11 cellular contexts compared by ENCODE assay signal in the genomic region with DNA sequence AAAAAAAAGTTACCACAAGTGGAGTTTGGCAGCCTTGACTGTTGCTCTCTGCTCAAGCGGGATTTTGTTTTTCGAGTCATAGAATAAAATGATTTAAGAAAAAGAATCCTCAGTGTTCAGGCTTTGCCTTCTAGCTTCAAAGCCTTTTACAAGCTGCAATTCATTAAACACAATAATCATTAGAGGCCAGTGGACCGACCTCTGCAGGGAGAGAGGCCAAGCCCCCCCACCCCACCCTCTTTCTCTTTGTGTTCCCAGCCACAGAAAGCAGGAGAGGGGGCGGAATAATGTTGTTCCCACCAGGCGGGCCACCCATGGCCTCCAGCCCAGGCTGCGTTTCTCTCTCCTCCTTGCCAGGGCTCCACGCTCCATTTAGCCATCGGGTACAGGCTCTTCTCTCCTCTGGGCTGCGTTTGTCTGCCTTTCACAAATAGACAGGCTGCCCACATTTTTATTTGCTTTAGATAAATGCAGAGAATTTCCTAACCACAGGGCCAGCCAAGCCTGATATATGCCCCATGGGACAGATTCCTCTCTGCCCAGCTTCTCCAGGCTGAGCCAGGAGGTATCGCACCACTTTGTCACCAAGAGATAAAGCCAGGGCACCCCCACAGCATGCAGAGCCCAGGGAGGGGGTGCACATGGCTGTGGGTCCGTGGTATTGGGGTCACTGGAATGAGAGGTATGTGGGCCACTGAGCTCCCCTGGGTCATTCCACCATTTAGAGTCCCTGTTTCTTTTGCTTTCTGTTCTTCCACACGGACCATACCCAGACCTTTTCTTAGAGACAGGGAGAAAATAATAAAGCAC.
DNase-seq lines count a peak whose midpoint lies in the region; ATAC-seq and TF ChIP-seq lines count a peak whose summit lies in the region.
"Had no signal": no experiment of that assay in that cellular context is flagged by ENCODE, and none has a peak within 500 bp of the region (broad histone marks: within the 10 kb centered on the region; RNA-seq: fewer than 3 reads in every experiment).

No MANE protein-coding gene starts in this region.

- no peak overlapping the region for H3K9ac ChIP-seq in PC-3 (ENCODE audit: low read length)

- TF ChIP-seq CTCF in PC-3 (conservative IDR thresholded peaks at IDR 0.05; ENCODE audit: low read depth, low read length) (no peak), spleen (IDR thresholded peaks at IDR 0.05 in 8 of 11, conservative IDR thresholded peaks at IDR 0.05 in 3 of 11) (no peak)

- H3K27ac ChIP-seq in PC-3 (ENCODE audit: low read length), result no peak overlapping the region
- no peak overlapping the region for H3K27ac ChIP-seq in spleen
- H3K27ac ChIP-seq: HL-60 had no signal

- no peaks in the 10 kb centered on the region for H3F3A ChIP-seq in PC-3 (ENCODE audit: low read length, unreplicated experiment)

- CTCF ChIA-PET in PC-3 (lab: Charles Lee), result no interaction called here

- H3K9me3 ChIP-seq in PC-3 (ENCODE audit: low read length) (no peaks in the 10 kb centered on the region), spleen (no peaks in the 10 kb centered on the region)

- H3K79me2 ChIP-seq in PC-3 (ENCODE audit: low read length), result no peaks in the 10 kb centered on the region

- no peaks in the 10 kb centered on the region for H3K9me2 ChIP-seq in PC-3 (replicated peaks; ENCODE audit: low read length)

- no peak overlapping the region for H2AFZ ChIP-seq in PC-3 (ENCODE audit: low read length)

- no peaks in the 10 kb centered on the region for H3K4me1 ChIP-seq in PC-3 (ENCODE audit: insufficient read depth, low read length)
- H3K4me1 ChIP-seq in spleen, result peaks cover 0 to 12% (median 0%) of the 10 kb centered on the region in 6 donors

- ATAC-seq in PC-3 (no peak), left cardiac atrium (peak; percentile 83 to 86), GM18517 (IDR thresholded peaks at IDR 0.05; ENCODE audit: unreplicated experiment) (no peak)

- H3K4me3 ChIP-seq in PC-3 (ENCODE audit: low read length) (no peak overlapping the region), spleen (no peak overlapping the region)

- H3K27me3 ChIP-seq in PC-3 (ENCODE audit: low read length) (0 out of 2 replicates have a peak, but pooled peaks cover 5% of the 10 kb centered on the region), spleen (replicated peaks in 1 of 7) (peaks cover 0 to 16% (median 0%) of the 10 kb centered on the region in 7 donors)

- intact Hi-C loops in PC-3 (cut with micrococcal nuclease), result no loop called here
- intact Hi-C loops in left cardiac atrium (cut with DNase I), result no loop called here
- intact Hi-C loops in spleen (cut with DNase I; ENCODE audit: low total_unique reads), result no loop called here

- no peaks in the 10 kb centered on the region for H4K20me1 ChIP-seq in PC-3 (ENCODE audit: low read length)

- H3K36me3 ChIP-seq in PC-3 (ENCODE audit: low read depth, low read length), result no peaks in the 10 kb centered on the region
- H3K36me3 ChIP-seq in spleen, result no peaks in the 10 kb centered on the region

- DNase-seq in EL, result peak; percentile 31
- DNase-seq in PC-3, result peak; percentile 33
- DNase-seq in left cardiac atrium, result peak; percentile 36
- DNase-seq in retina, result peak; percentile 79
- DNase-seq in effector CD4-positive, alpha-beta T cell, result no peak
- DNase-seq in spleen, result no peak
- DNase-seq in NAMALWA (ENCODE audit: low spot score), result no peak
- DNase-seq: stimulated activated CD4-positive, alpha-beta T cell treated with anti-CD3 and anti-CD28 coated beads, Interleukin-2, amount 100 ng/mL, for 48 hours; T-helper 9 cell had no signal

- WGBS in spleen, 5 donors, result 75 to 86% (median 82%) methylated on average over 12 of the region's 12 CpGs

- BruUV-seq in PC-3 (replicated peaks; lab: Mats Ljungman, UMichigan), result no TSS peak

- TF ChIP-seq POLR2A in spleen (IDR thresholded peaks at IDR 0.05), result no peak

- POLR2A ChIA-PET in PC-3 (lab: Charles Lee; ENCODE audit: unreplicated experiment), result no interaction called here

- no peak overlapping the region for H3K4me2 ChIP-seq in PC-3 (ENCODE audit: low read length)

Comparison
In these comparisons a context has a peak if more than half of its experiments do, and no peak if none do; other contexts are left out.
1. DNase-seq: peak in EL (single experiment), PC-3 (single experiment), left cardiac atrium (single experiment) and retina (single experiment); none in effector CD4-positive, alpha-beta T cell (single experiment), spleen (single experiment) and NAMALWA (single experiment).
2. ATAC-seq: peak in left cardiac atrium (2 of 2); none in PC-3 (single experiment) and GM18517 (single experiment).